Comparison of ENCODE assay signal across 16 cellular contexts in the genomic region with DNA sequence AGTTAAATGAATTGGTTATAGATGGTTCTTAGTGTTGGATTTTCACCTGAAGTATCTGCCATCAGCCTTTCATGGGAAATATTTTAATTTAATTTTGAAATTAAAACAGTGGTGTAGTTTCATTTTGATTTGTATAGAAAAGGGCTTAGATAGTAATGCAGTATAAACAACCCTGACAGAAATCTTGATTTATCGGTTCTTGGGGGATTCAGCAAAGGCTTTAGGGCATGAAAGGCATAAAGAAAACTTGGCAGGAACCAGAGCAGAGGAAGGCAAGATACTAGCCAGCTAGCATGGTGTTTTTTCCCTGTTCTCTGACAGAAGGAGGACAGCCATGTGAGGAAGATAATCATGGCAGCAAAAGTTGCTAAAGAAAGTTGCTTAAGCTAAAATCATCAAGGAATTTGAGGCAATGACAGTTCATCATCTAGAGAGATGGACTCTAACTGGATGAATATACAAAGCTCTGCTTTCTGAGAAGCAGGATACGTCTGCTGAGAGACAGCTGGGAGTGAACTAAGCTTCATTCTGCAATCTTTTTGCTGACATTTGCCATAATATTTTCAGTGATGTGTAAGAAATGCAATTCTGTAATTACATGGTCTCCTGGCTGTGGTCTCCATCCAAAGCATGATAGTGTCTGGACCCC.
A peak's percentile ranks its signal among the peaks of the same experiment; 100 is the strongest.
DNase-seq lines count a peak whose midpoint lies in the region; ATAC-seq and TF ChIP-seq lines count a peak whose summit lies in the region.
"Had no signal": no experiment of that assay in that cellular context is flagged by ENCODE, and none has a peak within 500 bp of the region (broad histone marks: within the 10 kb centered on the region; RNA-seq: fewer than 3 reads in every experiment).

No MANE protein-coding gene starts in this region.

- H3K36me3 ChIP-seq in BLaER1 treated with 17β-estradiol and CSF1 and Interleukin-3, amounts not matched to agents 10 nM and 100 nM, result no peaks in the 10 kb centered on the region
- H3K36me3 ChIP-seq in KOPT-K1 (ENCODE audit: insufficient read depth, low read length), result no peaks in the 10 kb centered on the region
- no peaks in the 10 kb centered on the region for H3K36me3 ChIP-seq in psoas muscle (ENCODE audit: insufficient read depth in 1 of 2, low read depth in 1 of 2)
- H3K36me3 ChIP-seq: MG63 had no signal

- H3K9me3 Mint-ChIP-seq in activated T-helper 17 cell treated with anti-CD3 and anti-CD28 coated beads, Interleukin-2, amount 50 U/mL, for 72 hours, result no peaks in the 10 kb centered on the region
- H3K9me3 Mint-ChIP-seq: HFFc6 had no signal

- no peaks in the 10 kb centered on the region for H3K27me3 Mint-ChIP-seq in activated T-helper 17 cell treated with anti-CD3 and anti-CD28 coated beads, Interleukin-2, amount 50 U/mL, for 72 hours

- peak overlapping the region; percentile 47 to 85 (median 67) for H3K4me2 ChIP-seq in BLaER1 treated with 17β-estradiol and CSF1 and Interleukin-3, amounts not matched to agents 10 nM and 100 nM
- H3K4me2 ChIP-seq: SK-N-SH had no signal

- H3K27ac Mint-ChIP-seq in activated T-helper 17 cell treated with anti-CD3 and anti-CD28 coated beads, Interleukin-2, amount 50 U/mL, for 72 hours, result peak overlapping the region; percentile 65
- H3K27ac Mint-ChIP-seq: HFFc6, IgD-negative memory B cell had no signal

- no peak for ATAC-seq in activated T-helper 17 cell treated with anti-CD3 and anti-CD28 coated beads, Interleukin-2, amount 50 U/mL, for 72 hours (replicated peaks)
- ATAC-seq in psoas muscle, result no peak

- no peaks in the 10 kb centered on the region for H3K27me3 ChIP-seq in BLaER1 treated with 17β-estradiol and CSF1 and Interleukin-3, amounts not matched to agents 10 nM and 100 nM
- no peaks in the 10 kb centered on the region for H3K27me3 ChIP-seq in psoas muscle (ENCODE audit: insufficient read depth in 3 of 3, low read length in 2 of 3)
- H3K27me3 ChIP-seq: MG63 had no signal

- H3K4me3 Mint-ChIP-seq in activated T-helper 17 cell treated with anti-CD3 and anti-CD28 coated beads, Interleukin-2, amount 50 U/mL, for 72 hours, result peak overlapping the region; percentile 61
- H3K4me3 Mint-ChIP-seq: HFFc6 had no signal

- no peaks in the 10 kb centered on the region for H3K36me3 Mint-ChIP-seq in activated T-helper 17 cell treated with anti-CD3 and anti-CD28 coated beads, Interleukin-2, amount 50 U/mL, for 72 hours (ENCODE audit: low read depth)
- H3K36me3 Mint-ChIP-seq: IgD-negative memory B cell had no signal

- WGBS in psoas muscle, 3 donors, result 44 to 62% (median 47%) methylated on average over 2 of the region's 2 CpGs

- no peak for TF ChIP-seq CTCF in psoas muscle (IDR thresholded peaks at IDR 0.05)

- H3K4me1 ChIP-seq in BLaER1 treated with 17β-estradiol and CSF1 and Interleukin-3, amounts not matched to agents 10 nM and 100 nM, result peaks cover 21 to 52% (median 44%) of the 10 kb centered on the region in 10 experiments
- no peaks in the 10 kb centered on the region for H3K4me1 ChIP-seq in psoas muscle

- H3K4me1 Mint-ChIP-seq in activated T-helper 17 cell treated with anti-CD3 and anti-CD28 coated beads, Interleukin-2, amount 50 U/mL, for 72 hours, result peaks cover 10% of the 10 kb centered on the region

- intact Hi-C loops in psoas muscle (cut with DNase I), result no loop called here

- no peaks in the 10 kb centered on the region for H4K20me1 ChIP-seq in BLaER1 treated with 17β-estradiol and CSF1 and Interleukin-3, amounts not matched to agents 10 nM and 100 nM

- H3K9ac ChIP-seq in BLaER1 treated with 17β-estradiol and CSF1 and Interleukin-3, amounts not matched to agents 10 nM and 100 nM, result no peak overlapping the region
- H3K9ac ChIP-seq: SK-N-SH had no signal

- no peak overlapping the region for H3K27ac ChIP-seq in BLaER1 treated with 17β-estradiol and CSF1 and Interleukin-3, amounts not matched to agents 10 nM and 100 nM
- H3K27ac ChIP-seq in KOPT-K1 (ENCODE audit: low read depth, low read length, poor library complexity, severe bottlenecking) (peak overlapping the region; percentile 64), psoas muscle (no peak overlapping the region)

- H3K4me3 ChIP-seq in BLaER1 treated with 17β-estradiol and CSF1 and Interleukin-3, amounts not matched to agents 10 nM and 100 nM, result no peak overlapping the region
- no peak overlapping the region for H3K4me3 ChIP-seq in psoas muscle
- H3K4me3 ChIP-seq: MG63 had no signal

- peaks cover 6 to 36% (median 20%) of the 10 kb centered on the region in 11 experiments; a peak in 19 of 22 replicates for H3K9me3 ChIP-seq in BLaER1 treated with 17β-estradiol and CSF1 and Interleukin-3, amounts not matched to agents 10 nM and 100 nM (replicated peaks in 1 of 11)
- H3K9me3 ChIP-seq in KOPT-K1 (ENCODE audit: insufficient read depth, low read length, poor library complexity, severe bottlenecking), result peaks cover 13% of the 10 kb centered on the region
- no peaks in the 10 kb centered on the region for H3K9me3 ChIP-seq in psoas muscle
- H3K9me3 ChIP-seq: SK-N-SH had no signal

- DNase-seq in medulla oblongata (ENCODE audit: extremely low spot score), result peak; percentile 27
- no peak for DNase-seq in NCI-H2196 (lab: John Stamatoyannopoulos, UW; ENCODE audit: unreplicated experiment)
- no peak for DNase-seq in psoas muscle
- DNase-seq in NCI-H2107 treated with DMSO at 0.1 percent for 48 hours (lab: John Stamatoyannopoulos, UW; ENCODE audit: unreplicated experiment), result no peak
- no peak for DNase-seq in Kasumi-1 (lab: John Stamatoyannopoulos, UW)
- DNase-seq: HFFc6, MG63, NCI-H1105 treated with DMSO at 0.1 percent for 48 hours, NCI-H187 treated with DMSO at 0.1 percent for 48 hours, NCI-H2171, NCI-H524 treated with DMSO at 0.1 percent for 48 hours, SK-N-SH had no signal
